30 cellular contexts compared by ENCODE assay signal in the genomic region with DNA sequence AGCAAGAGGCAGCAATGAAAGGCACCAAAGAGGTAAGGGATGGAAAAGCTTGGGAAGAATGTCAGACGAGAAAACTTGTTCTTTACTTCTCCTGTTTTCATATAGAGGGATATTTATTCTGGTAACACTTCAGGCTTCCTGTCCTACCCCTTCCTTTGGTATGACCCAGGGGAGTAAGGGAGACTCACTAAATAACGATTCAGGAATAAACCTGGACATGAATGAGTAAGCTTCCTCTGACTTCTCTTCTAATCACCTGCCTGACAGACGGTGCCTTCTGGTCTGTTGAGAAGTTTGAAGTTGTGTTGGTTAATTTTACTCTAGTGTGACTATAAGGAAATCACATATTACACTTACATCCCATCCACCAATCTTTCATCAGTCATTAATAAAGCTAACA.
"Had no signal": no experiment of that assay in that cellular context is flagged by ENCODE, and none has a peak within 500 bp of the region (broad histone marks: within the 10 kb centered on the region; RNA-seq: fewer than 3 reads in every experiment).

No MANE protein-coding gene starts in this region.

- ATAC-seq: activated CD8-positive, alpha-beta memory T cell treated with anti-CD3 and anti-CD28 coated beads, Interleukin-2, amount 10 ng/mL, durations not matched to agents 7 days and 5 days; body of pancreas; K562 had no signal

- H2AFZ ChIP-seq: PC-9 had no signal

- H3K27ac Mint-ChIP-seq: activated CD4-positive, alpha-beta memory T cell treated with anti-CD3 and anti-CD28 coated beads, Interleukin-2, amount 10 ng/mL, durations not matched to agents 7 days and 5 days; activated CD8-positive, alpha-beta memory T cell treated with anti-CD3 and anti-CD28 coated beads, Interleukin-2, amount 10 ng/mL, durations not matched to agents 7 days and 5 days; activated naive CD4-positive, alpha-beta T cell treated with anti-CD3 and anti-CD28 coated beads, Interleukin-2, amount 50 U/mL, for 24 hours; activated naive CD8-positive, alpha-beta T cell treated with anti-CD3 and anti-CD28 coated beads, Interleukin-2, amount 10 ng/mL, durations not matched to agents 7 days and 5 days; activated T-helper 2 cell treated with anti-CD3 and anti-CD28 coated beads, Interferon-gamma antibody, Interleukin-2, Interleukin-4, amounts not matched to agents 10 μg/mL and 5 μg/mL and 100 μg/mL, durations not matched to agents 14 hours and 24 hours and 36 hours had no signal

- H3K27me3 Mint-ChIP-seq: activated CD4-positive, alpha-beta memory T cell treated with anti-CD3 and anti-CD28 coated beads, Interleukin-2, amount 10 ng/mL, durations not matched to agents 7 days and 5 days; activated CD8-positive, alpha-beta memory T cell treated with anti-CD3 and anti-CD28 coated beads, Interleukin-2, amount 10 ng/mL, durations not matched to agents 7 days and 5 days; activated naive CD4-positive, alpha-beta T cell treated with anti-CD3 and anti-CD28 coated beads, Interleukin-2, amount 50 U/mL, for 24 hours; activated naive CD8-positive, alpha-beta T cell treated with anti-CD3 and anti-CD28 coated beads, Interleukin-2, amount 10 ng/mL, durations not matched to agents 7 days and 5 days had no signal

- H3K4me1 Mint-ChIP-seq: activated CD4-positive, alpha-beta memory T cell treated with anti-CD3 and anti-CD28 coated beads, Interleukin-2, amount 10 ng/mL, durations not matched to agents 7 days and 5 days; activated CD8-positive, alpha-beta memory T cell treated with anti-CD3 and anti-CD28 coated beads, Interleukin-2, amount 10 ng/mL, durations not matched to agents 7 days and 5 days; activated naive CD4-positive, alpha-beta T cell treated with anti-CD3 and anti-CD28 coated beads, Interleukin-2, amount 50 U/mL, for 24 hours; activated naive CD8-positive, alpha-beta T cell treated with anti-CD3 and anti-CD28 coated beads, Interleukin-2, amount 10 ng/mL, durations not matched to agents 7 days and 5 days had no signal

- H3K4me2 ChIP-seq: PC-9 had no signal

- H3K4me3 ChIP-seq: adrenal gland, body of pancreas, breast epithelium, K562, PC-9 had no signal

- DNase-seq: activated CD4-positive, alpha-beta memory T cell treated with anti-CD3 and anti-CD28 coated beads, Interleukin-2, amount 10 ng/mL, durations not matched to agents 7 days and 5 days; activated CD4-positive, alpha-beta T cell treated with anti-CD3 and anti-CD28 coated beads for 1 hour; activated CD4-positive, alpha-beta T cell treated with anti-CD3 and anti-CD28 coated beads for 48 hours; activated CD4-positive, CD25-positive, alpha-beta regulatory T cell; activated CD8-positive, alpha-beta memory T cell treated with anti-CD3 and anti-CD28 coated beads for 24 hours; activated CD8-positive, alpha-beta memory T cell treated with anti-CD3 and anti-CD28 coated beads, Interleukin-2, amount 10 ng/mL, durations not matched to agents 7 days and 5 days; activated CD8-positive, alpha-beta memory T cell treated with anti-CD3 and anti-CD28 coated beads, Interleukin-2, amount 50 U/mL, for 48 hours; activated gamma-delta T cell; activated naive CD4-positive, alpha-beta T cell treated with Interleukin-2 at 50 U/mL for 16 hours; activated naive CD8-positive, alpha-beta T cell treated with anti-CD3 and anti-CD28 coated beads, Interleukin-2, amount 10 ng/mL, durations not matched to agents 7 days and 5 days; adrenal gland; body of pancreas; NCI-H1092 treated with DMSO at 0.1 percent for 48 hours; NCI-H1417 treated with DMSO at 0.1 percent for 48 hours; NCI-H1930; NCI-H2081 treated with DMSO at 0.1 percent for 48 hours; NCI-H345; NCI-H524 treated with DMSO at 0.1 percent for 48 hours; NCI-H748 treated with DMSO at 0.1 percent for 48 hours; NK-92 treated with Interleukin-12 subunit alpha and Interleukin-12 subunit beta, amount 100 ng/mL, for 24 hours; PC-9; Right ventricle myocardium superior; SW 1271; T-helper 1 cell; T1000; WERI-Rb-1 had no signal

- H3K4me1 ChIP-seq: adrenal gland, body of pancreas, breast epithelium had no signal

- H3K27ac ChIP-seq: adrenal gland, body of pancreas, breast epithelium, PC-9, WERI-Rb-1 had no signal

- H3K4me3 Mint-ChIP-seq: activated CD4-positive, alpha-beta memory T cell treated with anti-CD3 and anti-CD28 coated beads, Interleukin-2, amount 10 ng/mL, durations not matched to agents 7 days and 5 days; activated CD8-positive, alpha-beta memory T cell treated with anti-CD3 and anti-CD28 coated beads, Interleukin-2, amount 10 ng/mL, durations not matched to agents 7 days and 5 days; activated naive CD4-positive, alpha-beta T cell treated with anti-CD3 and anti-CD28 coated beads, Interleukin-2, amount 50 U/mL, for 24 hours; activated naive CD8-positive, alpha-beta T cell treated with anti-CD3 and anti-CD28 coated beads, Interleukin-2, amount 10 ng/mL, durations not matched to agents 7 days and 5 days had no signal

- H3K9me3 ChIP-seq: adrenal gland, body of pancreas, breast epithelium had no signal

- H3K9me3 Mint-ChIP-seq: activated naive CD4-positive, alpha-beta T cell treated with anti-CD3 and anti-CD28 coated beads, Interleukin-2, amount 50 U/mL, for 24 hours had no signal

- H3K36me3 Mint-ChIP-seq: activated CD8-positive, alpha-beta memory T cell treated with anti-CD3 and anti-CD28 coated beads, Interleukin-2, amount 10 ng/mL, durations not matched to agents 7 days and 5 days; activated naive CD4-positive, alpha-beta T cell treated with anti-CD3 and anti-CD28 coated beads, Interleukin-2, amount 50 U/mL, for 24 hours; activated naive CD8-positive, alpha-beta T cell treated with anti-CD3 and anti-CD28 coated beads, Interleukin-2, amount 10 ng/mL, durations not matched to agents 7 days and 5 days had no signal

- H3K27me3 ChIP-seq: adrenal gland, body of pancreas, breast epithelium had no signal
